ENCODE assay signal across 4 cellular contexts in genomic region chr3:160150525-160150924, GRCh38.
A peak's percentile ranks its signal among the peaks of the same experiment; 100 is the strongest.
TF ChIP-seq lines count a peak whose summit lies in the region.

No MANE protein-coding gene starts in this region.

TF ChIP-seq in SK-N-SH, 30 proteins besides CTCF, POLR2A, EP300 and RAD21:
- TF ChIP-seq REST (IDR thresholded peaks at IDR 0.05; ENCODE audit: low read depth, low read length) (no peak), MEF2A (IDR thresholded peaks at IDR 0.05; ENCODE audit: borderline replicate concordance, low read depth) (no peak), USF1 (IDR thresholded peaks at IDR 0.05; ENCODE audit: borderline replicate concordance, low read depth) (no peak), FOSL2 (IDR thresholded peaks at IDR 0.05; ENCODE audit: borderline replicate concordance, low read depth) (peak; percentile 37; the same call in 1 of the 2 replicates), GATA2 (CRISPR knock-in tag; IDR thresholded peaks at IDR 0.05) (no peak), TCF12 (IDR thresholded peaks at IDR 0.05) (peak; percentile 40; the same call in 1 of the 2 replicates), NFIC (IDR thresholded peaks at IDR 0.05; ENCODE audit: borderline replicate concordance) (no peak), MXI1 (IDR thresholded peaks at IDR 0.05; ENCODE audit: low read depth, low read length) (no peak)

TF ChIP-seq in SK-N-SH treated with all-trans-retinoic acid at 6 μM for 48 hours, 23 proteins besides CTCF, POLR2A, EP300 and RAD21 (continued from another document):
- TF ChIP-seq ZNF8 (CRISPR knock-in tag; IDR thresholded peaks at IDR 0.05): no peak

TF ChIP-seq in endothelial cell of umbilical vein, 7 proteins besides CTCF, POLR2A, EP300 and RAD21:
- peak; percentile 55 for TF ChIP-seq GATA2 (IDR thresholded peaks at IDR 0.05; ENCODE audit: insufficient read depth, insufficient read length, low read depth, low read length)
- no peak for TF ChIP-seq MYC (IDR thresholded peaks at IDR 0.05; ENCODE audit: low read depth, low read length)
- no peak for TF ChIP-seq EZH2 (IDR thresholded peaks at IDR 0.05; ENCODE audit: borderline replicate concordance, low read depth, low read length, severe bottlenecking)
- TF ChIP-seq FOS (IDR thresholded peaks at IDR 0.05; ENCODE audit: borderline replicate concordance, insufficient read depth, low read length): peak; percentile 77

TF ChIP-seq in HepG2, 621 proteins besides CTCF, POLR2A, EP300 and RAD21:
- TF ChIP-seq, protein P1, sequence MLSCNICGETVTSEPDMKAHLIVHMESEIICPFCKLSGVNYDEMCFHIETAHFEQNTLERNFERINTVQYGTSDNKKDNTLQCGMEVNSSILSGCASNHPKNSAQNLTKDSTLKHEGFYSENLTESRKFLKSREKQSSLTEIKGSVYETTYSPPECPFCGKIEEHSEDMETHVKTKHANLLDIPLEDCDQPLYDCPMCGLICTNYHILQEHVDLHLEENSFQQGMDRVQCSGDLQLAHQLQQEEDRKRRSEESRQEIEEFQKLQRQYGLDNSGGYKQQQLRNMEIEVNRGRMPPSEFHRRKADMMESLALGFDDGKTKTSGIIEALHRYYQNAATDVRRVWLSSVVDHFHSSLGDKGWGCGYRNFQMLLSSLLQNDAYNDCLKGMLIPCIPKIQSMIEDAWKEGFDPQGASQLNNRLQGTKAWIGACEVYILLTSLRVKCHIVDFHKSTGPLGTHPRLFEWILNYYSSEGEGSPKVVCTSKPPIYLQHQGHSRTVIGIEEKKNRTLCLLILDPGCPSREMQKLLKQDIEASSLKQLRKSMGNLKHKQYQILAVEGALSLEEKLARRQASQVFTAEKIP (CRISPR knock-in tag; IDR thresholded peaks at IDR 0.05; ENCODE audit: borderline replicate concordance): no peak
- TF ChIP-seq RBFOX2 (IDR thresholded peaks at IDR 0.05; ENCODE audit: low read depth, low read length): no peak
